Comparison of ENCODE assay signal across 1 cellular context in the genomic region with DNA sequence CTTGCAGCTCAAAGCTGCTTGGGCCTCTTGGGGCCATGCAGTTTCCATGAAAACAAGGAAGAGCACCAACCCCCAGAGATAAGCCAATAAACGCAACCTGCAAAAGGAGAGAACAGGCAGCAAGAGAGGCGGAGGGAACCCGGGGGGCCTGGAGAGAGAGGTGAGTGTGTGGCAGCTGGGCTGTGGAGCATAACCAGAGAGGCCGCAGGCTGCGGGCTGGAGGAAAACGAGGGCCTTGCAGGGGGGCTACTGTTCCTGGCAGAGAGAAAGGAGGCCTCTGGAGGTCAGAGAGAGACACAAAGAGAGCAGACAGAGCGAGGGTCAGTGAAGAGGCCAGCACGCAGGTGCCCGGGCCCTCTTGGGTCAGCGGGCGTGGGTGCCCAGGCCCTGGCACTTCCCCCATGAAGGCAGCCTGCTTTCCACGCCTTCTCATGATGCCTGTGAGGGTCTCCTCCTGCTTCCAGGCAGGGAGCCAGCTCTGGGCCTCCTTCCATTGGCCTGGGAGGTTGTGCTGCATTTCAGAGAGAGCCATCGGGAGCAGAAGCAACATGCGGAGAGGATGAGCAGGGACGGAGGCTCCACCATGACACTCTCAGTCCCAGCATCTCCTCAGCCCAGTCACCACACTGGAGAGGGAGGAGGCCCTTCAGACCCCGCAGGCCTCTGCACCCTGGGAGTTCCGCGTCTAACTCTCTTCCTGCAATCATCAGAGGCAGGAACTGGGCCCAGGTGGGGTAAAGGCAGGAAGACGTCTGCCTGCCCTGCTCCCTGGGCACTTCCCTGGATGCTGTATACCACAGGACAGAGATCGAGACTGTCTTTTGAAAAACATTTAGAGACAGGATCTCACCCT.
TF ChIP-seq lines count a peak whose summit lies in the region.

No MANE protein-coding gene starts in this region.

TF ChIP-seq in K562, 482 proteins besides CTCF, POLR2A, EP300 and RAD21:
- 0 out of 2 replicates have a peak, but pooled peaks have one; percentile 11 for TF ChIP-seq RB1 (IDR thresholded peaks at IDR 0.05; ENCODE audit: low read depth)
- TF ChIP-seq RBFOX2 (IDR thresholded peaks at IDR 0.05; ENCODE audit: low read depth, low read length), result peak; percentile 25; the same call in 1 of the 2 replicates
TF ChIP-seq in K562: peak in this region for 2; not testable (repeated sequence) for 480.
